1 cellular context compared by ENCODE assay signal in genomic region chr9:95771556-95772280, GRCh38.
TF ChIP-seq lines count a peak whose summit lies in the region.

No MANE protein-coding gene starts in this region.

TF ChIP-seq in HepG2, 621 proteins besides CTCF, POLR2A, EP300 and RAD21 (continued from another document and continues in another):
- TF ChIP-seq SIN3A (IDR thresholded peaks at IDR 0.05; ENCODE audit: borderline replicate concordance, low read depth, low read length) = 0 out of 2 replicates have a peak, but pooled peaks have one; percentile 30
- no peak for TF ChIP-seq NBN (conservative IDR thresholded peaks at IDR 0.05)
- no peak for TF ChIP-seq STAT5B (CRISPR knock-in tag; IDR thresholded peaks at IDR 0.05)
- TF ChIP-seq, protein P1, sequence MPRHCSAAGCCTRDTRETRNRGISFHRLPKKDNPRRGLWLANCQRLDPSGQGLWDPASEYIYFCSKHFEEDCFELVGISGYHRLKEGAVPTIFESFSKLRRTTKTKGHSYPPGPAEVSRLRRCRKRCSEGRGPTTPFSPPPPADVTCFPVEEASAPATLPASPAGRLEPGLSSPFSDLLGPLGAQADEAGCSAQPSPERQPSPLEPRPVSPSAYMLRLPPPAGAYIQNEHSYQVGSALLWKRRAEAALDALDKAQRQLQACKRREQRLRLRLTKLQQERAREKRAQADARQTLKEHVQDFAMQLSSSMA (CRISPR knock-in tag; IDR thresholded peaks at IDR 0.05) = no peak
- TF ChIP-seq ETV6 (CRISPR knock-in tag; conservative IDR thresholded peaks at IDR 0.05) = 0 out of 2 replicates have a peak, but pooled peaks have one; percentile 35
- TF ChIP-seq ZFP36L1 (CRISPR knock-in tag; IDR thresholded peaks at IDR 0.05) = 0 out of 2 replicates have a peak, but pooled peaks have one; percentile 21
- TF ChIP-seq, protein P2, sequence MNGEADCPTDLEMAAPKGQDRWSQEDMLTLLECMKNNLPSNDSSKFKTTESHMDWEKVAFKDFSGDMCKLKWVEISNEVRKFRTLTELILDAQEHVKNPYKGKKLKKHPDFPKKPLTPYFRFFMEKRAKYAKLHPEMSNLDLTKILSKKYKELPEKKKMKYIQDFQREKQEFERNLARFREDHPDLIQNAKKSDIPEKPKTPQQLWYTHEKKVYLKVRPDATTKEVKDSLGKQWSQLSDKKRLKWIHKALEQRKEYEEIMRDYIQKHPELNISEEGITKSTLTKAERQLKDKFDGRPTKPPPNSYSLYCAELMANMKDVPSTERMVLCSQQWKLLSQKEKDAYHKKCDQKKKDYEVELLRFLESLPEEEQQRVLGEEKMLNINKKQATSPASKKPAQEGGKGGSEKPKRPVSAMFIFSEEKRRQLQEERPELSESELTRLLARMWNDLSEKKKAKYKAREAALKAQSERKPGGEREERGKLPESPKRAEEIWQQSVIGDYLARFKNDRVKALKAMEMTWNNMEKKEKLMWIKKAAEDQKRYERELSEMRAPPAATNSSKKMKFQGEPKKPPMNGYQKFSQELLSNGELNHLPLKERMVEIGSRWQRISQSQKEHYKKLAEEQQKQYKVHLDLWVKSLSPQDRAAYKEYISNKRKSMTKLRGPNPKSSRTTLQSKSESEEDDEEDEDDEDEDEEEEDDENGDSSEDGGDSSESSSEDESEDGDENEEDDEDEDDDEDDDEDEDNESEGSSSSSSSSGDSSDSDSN (CRISPR knock-in tag; IDR thresholded peaks at IDR 0.05) = peak; percentile 49; the same call in 1 of the 2 replicates
- TF ChIP-seq KDM4B (CRISPR knock-in tag; IDR thresholded peaks at IDR 0.05) = 0 out of 2 replicates have a peak, but pooled peaks have one; percentile 23
- peak; percentile 72 for TF ChIP-seq HMG20A (CRISPR knock-in tag; IDR thresholded peaks at IDR 0.05; ENCODE audit: borderline replicate concordance)
- TF ChIP-seq ZNF510 (CRISPR knock-in tag; IDR thresholded peaks at IDR 0.05; ENCODE audit: low read depth) = no peak
- TF ChIP-seq GABPB1 (CRISPR knock-in tag; IDR thresholded peaks at IDR 0.05) = peak; percentile 23
- TF ChIP-seq ATM (IDR thresholded peaks at IDR 0.05; ENCODE audit: borderline replicate concordance) = no peak
- TF ChIP-seq ZBTB34 (CRISPR knock-in tag; IDR thresholded peaks at IDR 0.05) = peak; percentile 46; the same call in 1 of the 2 replicates
- TF ChIP-seq NFKBIZ (CRISPR knock-in tag; IDR thresholded peaks at IDR 0.05) = peak; percentile 34; the same call in 1 of the 2 replicates
- TF ChIP-seq ZSCAN5A (CRISPR knock-in tag; IDR thresholded peaks at IDR 0.05; ENCODE audit: borderline replicate concordance) = 0 out of 2 replicates have a peak, but pooled peaks have one; percentile 33
- no peak for TF ChIP-seq NFE2L2 (IDR thresholded peaks at IDR 0.05; ENCODE audit: low read length)
- no peak for TF ChIP-seq MTF2 (CRISPR knock-in tag; IDR thresholded peaks at IDR 0.05; ENCODE audit: borderline replicate concordance)
- TF ChIP-seq ZNF761 (CRISPR knock-in tag; conservative IDR thresholded peaks at IDR 0.05) = 0 out of 2 replicates have a peak, but pooled peaks have one; percentile 64
- TF ChIP-seq, protein P3, sequence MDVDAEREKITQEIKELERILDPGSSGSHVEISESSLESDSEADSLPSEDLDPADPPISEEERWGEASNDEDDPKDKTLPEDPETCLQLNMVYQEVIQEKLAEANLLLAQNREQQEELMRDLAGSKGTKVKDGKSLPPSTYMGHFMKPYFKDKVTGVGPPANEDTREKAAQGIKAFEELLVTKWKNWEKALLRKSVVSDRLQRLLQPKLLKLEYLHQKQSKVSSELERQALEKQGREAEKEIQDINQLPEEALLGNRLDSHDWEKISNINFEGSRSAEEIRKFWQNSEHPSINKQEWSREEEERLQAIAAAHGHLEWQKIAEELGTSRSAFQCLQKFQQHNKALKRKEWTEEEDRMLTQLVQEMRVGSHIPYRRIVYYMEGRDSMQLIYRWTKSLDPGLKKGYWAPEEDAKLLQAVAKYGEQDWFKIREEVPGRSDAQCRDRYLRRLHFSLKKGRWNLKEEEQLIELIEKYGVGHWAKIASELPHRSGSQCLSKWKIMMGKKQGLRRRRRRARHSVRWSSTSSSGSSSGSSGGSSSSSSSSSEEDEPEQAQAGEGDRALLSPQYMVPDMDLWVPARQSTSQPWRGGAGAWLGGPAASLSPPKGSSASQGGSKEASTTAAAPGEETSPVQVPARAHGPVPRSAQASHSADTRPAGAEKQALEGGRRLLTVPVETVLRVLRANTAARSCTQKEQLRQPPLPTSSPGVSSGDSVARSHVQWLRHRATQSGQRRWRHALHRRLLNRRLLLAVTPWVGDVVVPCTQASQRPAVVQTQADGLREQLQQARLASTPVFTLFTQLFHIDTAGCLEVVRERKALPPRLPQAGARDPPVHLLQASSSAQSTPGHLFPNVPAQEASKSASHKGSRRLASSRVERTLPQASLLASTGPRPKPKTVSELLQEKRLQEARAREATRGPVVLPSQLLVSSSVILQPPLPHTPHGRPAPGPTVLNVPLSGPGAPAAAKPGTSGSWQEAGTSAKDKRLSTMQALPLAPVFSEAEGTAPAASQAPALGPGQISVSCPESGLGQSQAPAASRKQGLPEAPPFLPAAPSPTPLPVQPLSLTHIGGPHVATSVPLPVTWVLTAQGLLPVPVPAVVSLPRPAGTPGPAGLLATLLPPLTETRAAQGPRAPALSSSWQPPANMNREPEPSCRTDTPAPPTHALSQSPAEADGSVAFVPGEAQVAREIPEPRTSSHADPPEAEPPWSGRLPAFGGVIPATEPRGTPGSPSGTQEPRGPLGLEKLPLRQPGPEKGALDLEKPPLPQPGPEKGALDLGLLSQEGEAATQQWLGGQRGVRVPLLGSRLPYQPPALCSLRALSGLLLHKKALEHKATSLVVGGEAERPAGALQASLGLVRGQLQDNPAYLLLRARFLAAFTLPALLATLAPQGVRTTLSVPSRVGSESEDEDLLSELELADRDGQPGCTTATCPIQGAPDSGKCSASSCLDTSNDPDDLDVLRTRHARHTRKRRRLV (CRISPR knock-in tag; IDR thresholded peaks at IDR 0.05) = no peak
- peak; percentile 24; the same call in 1 of the 2 replicates for TF ChIP-seq REPIN1 (CRISPR knock-in tag; IDR thresholded peaks at IDR 0.05; ENCODE audit: borderline replicate concordance, low read depth)
- 0 out of 2 replicates have a peak, but pooled peaks have one; percentile 47 for TF ChIP-seq ZNF772 (CRISPR knock-in tag; IDR thresholded peaks at IDR 0.05)
- no peak for TF ChIP-seq ZSCAN21 (CRISPR knock-in tag; IDR thresholded peaks at IDR 0.05; ENCODE audit: borderline replicate concordance)
- peak; percentile 70 for TF ChIP-seq TCF7 (IDR thresholded peaks at IDR 0.05; ENCODE audit: low read depth)
- TF ChIP-seq, protein P4, sequence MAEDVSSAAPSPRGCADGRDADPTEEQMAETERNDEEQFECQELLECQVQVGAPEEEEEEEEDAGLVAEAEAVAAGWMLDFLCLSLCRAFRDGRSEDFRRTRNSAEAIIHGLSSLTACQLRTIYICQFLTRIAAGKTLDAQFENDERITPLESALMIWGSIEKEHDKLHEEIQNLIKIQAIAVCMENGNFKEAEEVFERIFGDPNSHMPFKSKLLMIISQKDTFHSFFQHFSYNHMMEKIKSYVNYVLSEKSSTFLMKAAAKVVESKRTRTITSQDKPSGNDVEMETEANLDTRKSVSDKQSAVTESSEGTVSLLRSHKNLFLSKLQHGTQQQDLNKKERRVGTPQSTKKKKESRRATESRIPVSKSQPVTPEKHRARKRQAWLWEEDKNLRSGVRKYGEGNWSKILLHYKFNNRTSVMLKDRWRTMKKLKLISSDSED (CRISPR knock-in tag; IDR thresholded peaks at IDR 0.05) = no peak
- no peak for TF ChIP-seq ZNF276 (CRISPR knock-in tag; IDR thresholded peaks at IDR 0.05; ENCODE audit: low read depth)
- TF ChIP-seq SSRP1 (CRISPR knock-in tag; IDR thresholded peaks at IDR 0.05) = no peak
- peak; percentile 77 for TF ChIP-seq ZFX (CRISPR knock-in tag; IDR thresholded peaks at IDR 0.05; ENCODE audit: low read depth)
- TF ChIP-seq HCFC1 (IDR thresholded peaks at IDR 0.05; ENCODE audit: low read depth, low read length) = no peak
- TF ChIP-seq, protein P5, sequence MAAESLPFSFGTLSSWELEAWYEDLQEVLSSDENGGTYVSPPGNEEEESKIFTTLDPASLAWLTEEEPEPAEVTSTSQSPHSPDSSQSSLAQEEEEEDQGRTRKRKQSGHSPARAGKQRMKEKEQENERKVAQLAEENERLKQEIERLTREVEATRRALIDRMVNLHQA (CRISPR knock-in tag; IDR thresholded peaks at IDR 0.05) = no peak
- TF ChIP-seq, protein P6, sequence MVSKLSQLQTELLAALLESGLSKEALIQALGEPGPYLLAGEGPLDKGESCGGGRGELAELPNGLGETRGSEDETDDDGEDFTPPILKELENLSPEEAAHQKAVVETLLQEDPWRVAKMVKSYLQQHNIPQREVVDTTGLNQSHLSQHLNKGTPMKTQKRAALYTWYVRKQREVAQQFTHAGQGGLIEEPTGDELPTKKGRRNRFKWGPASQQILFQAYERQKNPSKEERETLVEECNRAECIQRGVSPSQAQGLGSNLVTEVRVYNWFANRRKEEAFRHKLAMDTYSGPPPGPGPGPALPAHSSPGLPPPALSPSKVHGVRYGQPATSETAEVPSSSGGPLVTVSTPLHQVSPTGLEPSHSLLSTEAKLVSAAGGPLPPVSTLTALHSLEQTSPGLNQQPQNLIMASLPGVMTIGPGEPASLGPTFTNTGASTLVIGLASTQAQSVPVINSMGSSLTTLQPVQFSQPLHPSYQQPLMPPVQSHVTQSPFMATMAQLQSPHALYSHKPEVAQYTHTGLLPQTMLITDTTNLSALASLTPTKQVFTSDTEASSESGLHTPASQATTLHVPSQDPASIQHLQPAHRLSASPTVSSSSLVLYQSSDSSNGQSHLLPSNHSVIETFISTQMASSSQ (IDR thresholded peaks at IDR 0.05; ENCODE audit: low read depth) = 0 out of 2 replicates have a peak, but pooled peaks have one; percentile 28
- TF ChIP-seq, protein P6 (CRISPR knock-in tag; IDR thresholded peaks at IDR 0.05; ENCODE audit: borderline replicate concordance) = peak; percentile 37; the same call in 1 of the 2 replicates
- no peak for TF ChIP-seq NAIF1 (CRISPR knock-in tag; IDR thresholded peaks at IDR 0.05; ENCODE audit: borderline replicate concordance)
- TF ChIP-seq CCAR2 (optimal IDR thresholded peaks at IDR 0.05; ENCODE audit: low read depth, low read length) = no peak
- TF ChIP-seq ATF2 (CRISPR knock-in tag; IDR thresholded peaks at IDR 0.05) = peak; percentile 47; the same call in 1 of the 2 replicates
- 0 out of 2 replicates have a peak, but pooled peaks have one; percentile 27 for TF ChIP-seq ZNF556 (CRISPR knock-in tag; IDR thresholded peaks at IDR 0.05; ENCODE audit: borderline replicate concordance)
- TF ChIP-seq ZFP37 (CRISPR knock-in tag; IDR thresholded peaks at IDR 0.05; ENCODE audit: borderline replicate concordance) = no peak
- TF ChIP-seq ATAD3A (CRISPR knock-in tag; IDR thresholded peaks at IDR 0.05) = no peak
- no peak for TF ChIP-seq ZMYM2 (CRISPR knock-in tag; IDR thresholded peaks at IDR 0.05)
- no peak for TF ChIP-seq MED1 (CRISPR knock-in tag; IDR thresholded peaks at IDR 0.05)
- no peak for TF ChIP-seq ZBTB38 (CRISPR knock-in tag; IDR thresholded peaks at IDR 0.05)
- peak; percentile 12 for TF ChIP-seq RBM39 (IDR thresholded peaks at IDR 0.05; ENCODE audit: low read depth, low read length, poor library complexity, severe bottlenecking)
- no peak for TF ChIP-seq ZNF569 (CRISPR knock-in tag; IDR thresholded peaks at IDR 0.05; ENCODE audit: borderline replicate concordance)
